ENCODE assay signal across 9 cellular contexts in genomic region chr1:234958702-234959649, GRCh38.
A peak's percentile ranks its signal among the peaks of the same experiment; 100 is the strongest.
DNase-seq lines count a peak whose midpoint lies in the region; ATAC-seq and TF ChIP-seq lines count a peak whose summit lies in the region.
"Had no signal": no experiment of that assay in that cellular context is flagged by ENCODE, and none has a peak within 500 bp of the region (broad histone marks: within the 10 kb centered on the region; RNA-seq: fewer than 3 reads in every experiment).

No MANE protein-coding gene starts in this region.

- no peaks in the 10 kb centered on the region for H3K36me3 Mint-ChIP-seq in osteocyte (ENCODE audit: unreplicated experiment)

- peaks cover 91% of the 10 kb centered on the region for H3K4me1 Mint-ChIP-seq in osteocyte (ENCODE audit: unreplicated experiment)

- no peaks in the 10 kb centered on the region for H3K36me3 ChIP-seq in colonic mucosa
- H3K36me3 ChIP-seq in upper lobe of right lung: no peaks in the 10 kb centered on the region
- H3K36me3 ChIP-seq: thyroid gland had no signal

- no peaks in the 10 kb centered on the region for H3K27me3 ChIP-seq in colonic mucosa
- H3K27me3 ChIP-seq in upper lobe of right lung: no peaks in the 10 kb centered on the region
- H3K27me3 ChIP-seq: thyroid gland had no signal

- DNase-seq in NB4 (ENCODE audit: low read depth): peak; percentile 92
- peak; percentile 66 for DNase-seq in colonic mucosa
- no peak for DNase-seq in osteocyte (ENCODE audit: extremely low spot score, unreplicated experiment)
- DNase-seq in RWPE1 (ENCODE audit: low spot score): no peak
- DNase-seq in OCI-M1 (lab: John Stamatoyannopoulos, UW): no peak
- no peak for DNase-seq in NCI-H774 (lab: John Stamatoyannopoulos, UW)
- no peak for DNase-seq in upper lobe of right lung
- DNase-seq: thyroid gland had no signal

- H3K9me3 ChIP-seq in colonic mucosa (no peaks in the 10 kb centered on the region), upper lobe of right lung (no peaks in the 10 kb centered on the region)
- H3K9me3 ChIP-seq: thyroid gland had no signal

- TF ChIP-seq POLR2A in NB4 (IDR thresholded peaks at IDR 0.05; ENCODE audit: extremely low read depth, insufficient read length): peak; percentile 22

- CTCF ChIA-PET in RWPE1 (lab: Yijun Ruan, JAX): no interaction called here

- H3K4me3 Mint-ChIP-seq in osteocyte (ENCODE audit: unreplicated experiment): no peak overlapping the region

- no peaks in the 10 kb centered on the region for H3K9me3 Mint-ChIP-seq in osteocyte (ENCODE audit: unreplicated experiment)

- H3K9ac ChIP-seq in colonic mucosa (ENCODE audit: low read depth in 2 of 2, low read length in 2 of 2): peak overlapping the region; percentile 64 to 89

- intact Hi-C loops in colonic mucosa (cut with DNase I) (loop anchor here (5.0 to 10.0 kb wide), 2 partner anchors 134 to 237 kb away; no protein-coding TSS in a partner anchor), upper lobe of right lung (cut with DNase I) (no loop called here)

- H3K27ac ChIP-seq in C4-2B (peak overlapping the region; percentile 100), colonic mucosa (peak overlapping the region; percentile 98), RWPE1 (no peak overlapping the region), upper lobe of right lung (no peak overlapping the region)

- H3K4me1 ChIP-seq in colonic mucosa (peaks cover 50% of the 10 kb centered on the region), upper lobe of right lung (peaks cover 77% of the 10 kb centered on the region)

- H3K4me3 ChIP-seq in NB4 (ENCODE audit: low read depth, low read length) (peak overlapping the region; percentile 44), colonic mucosa (no peak overlapping the region), upper lobe of right lung (no peak overlapping the region)
- H3K4me3 ChIP-seq: thyroid gland had no signal

- H3K27me3 Mint-ChIP-seq in osteocyte (ENCODE audit: unreplicated experiment): no peaks in the 10 kb centered on the region

- no peak for ATAC-seq in upper lobe of right lung

- TF ChIP-seq CTCF in C4-2B (conservative IDR thresholded peaks at IDR 0.05) (no peak), NB4 (IDR thresholded peaks at IDR 0.05; ENCODE audit: low read depth, low read length) (no peak), colonic mucosa (IDR thresholded peaks at IDR 0.05) (no peak), osteocyte (IDR thresholded peaks at IDR 0.05) (no peak), RWPE1 (conservative IDR thresholded peaks at IDR 0.05; ENCODE audit: low read depth) (no peak), upper lobe of right lung (IDR thresholded peaks at IDR 0.05) (no peak)

- H3K27ac Mint-ChIP-seq in osteocyte (ENCODE audit: unreplicated experiment): peak overlapping the region; percentile 96

- POLR2A ChIA-PET in RWPE1 (lab: Yijun Ruan, JAX; ENCODE audit: low non-redundant PET): no interaction called here

Comparison
In these comparisons a context has a peak if more than half of its experiments do, and no peak if none do; other contexts are left out.
1. H3K27ac ChIP-seq: peak in C4-2B (single experiment) and colonic mucosa (single experiment); none in RWPE1 (single experiment) and upper lobe of right lung (single experiment).
2. DNase-seq: peak in NB4 (single experiment) and colonic mucosa (single experiment); none in osteocyte (single experiment), RWPE1 (single experiment), OCI-M1 (single experiment), NCI-H774 (single experiment) and upper lobe of right lung (single experiment).